1 cellular context compared by ENCODE assay signal in the genomic region with DNA sequence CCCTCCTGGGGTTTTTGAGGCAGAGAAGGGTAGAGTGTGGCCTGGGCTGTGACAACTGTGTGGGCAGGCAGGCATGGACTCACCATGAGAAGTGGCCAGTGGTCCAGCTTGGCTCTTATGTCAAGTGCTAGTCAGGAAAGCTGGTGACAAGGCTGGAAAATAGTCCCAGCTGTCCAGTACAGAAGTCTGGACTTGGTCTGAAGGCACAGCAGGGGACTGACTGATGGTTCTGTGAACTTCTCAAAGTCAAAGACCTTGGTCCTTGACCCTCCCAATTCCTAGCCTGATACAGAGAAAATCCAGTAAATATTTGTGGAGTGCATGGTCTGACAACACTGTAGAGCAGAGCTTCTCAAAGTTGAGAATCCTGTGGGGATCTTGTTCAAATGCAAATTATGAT.
TF ChIP-seq lines count a peak whose summit lies in the region.

No MANE protein-coding gene starts in this region.

TF ChIP-seq in K562, 482 proteins besides CTCF, POLR2A, EP300 and RAD21:
- TF ChIP-seq ZNF644 (tag; IDR thresholded peaks at IDR 0.05; ENCODE audit: low read depth) (no peak), NCOR1 (IDR thresholded peaks at IDR 0.05) (no peak), HNRNPH1 (optimal IDR thresholded peaks at IDR 0.05; ENCODE audit: low read depth, low read length) (no peak), ZNF165 (CRISPR knock-in tag; IDR thresholded peaks at IDR 0.05; ENCODE audit: borderline replicate concordance) (no peak), DMBX1 (CRISPR knock-in tag; IDR thresholded peaks at IDR 0.05; ENCODE audit: borderline replicate concordance) (no peak), MECOM (CRISPR knock-in tag; IDR thresholded peaks at IDR 0.05) (no peak), ZNF584 (CRISPR knock-in tag; IDR thresholded peaks at IDR 0.05; ENCODE audit: low read depth) (no peak), RNF2 (IDR thresholded peaks at IDR 0.05) (no peak), ZBTB8A (IDR thresholded peaks at IDR 0.05; ENCODE audit: partially characterized antibody) (no peak), BRF1 (IDR thresholded peaks at IDR 0.05; ENCODE audit: borderline replicate concordance, extremely low read depth, insufficient read length) (no peak), ZNF184 (CRISPR knock-in tag; IDR thresholded peaks at IDR 0.05) (no peak), ATF3 (IDR thresholded peaks at IDR 0.05) (no peak), ATF3 (CRISPR knock-in tag; conservative IDR thresholded peaks at IDR 0.05) (no peak)
- TF ChIP-seq, protein P1, sequence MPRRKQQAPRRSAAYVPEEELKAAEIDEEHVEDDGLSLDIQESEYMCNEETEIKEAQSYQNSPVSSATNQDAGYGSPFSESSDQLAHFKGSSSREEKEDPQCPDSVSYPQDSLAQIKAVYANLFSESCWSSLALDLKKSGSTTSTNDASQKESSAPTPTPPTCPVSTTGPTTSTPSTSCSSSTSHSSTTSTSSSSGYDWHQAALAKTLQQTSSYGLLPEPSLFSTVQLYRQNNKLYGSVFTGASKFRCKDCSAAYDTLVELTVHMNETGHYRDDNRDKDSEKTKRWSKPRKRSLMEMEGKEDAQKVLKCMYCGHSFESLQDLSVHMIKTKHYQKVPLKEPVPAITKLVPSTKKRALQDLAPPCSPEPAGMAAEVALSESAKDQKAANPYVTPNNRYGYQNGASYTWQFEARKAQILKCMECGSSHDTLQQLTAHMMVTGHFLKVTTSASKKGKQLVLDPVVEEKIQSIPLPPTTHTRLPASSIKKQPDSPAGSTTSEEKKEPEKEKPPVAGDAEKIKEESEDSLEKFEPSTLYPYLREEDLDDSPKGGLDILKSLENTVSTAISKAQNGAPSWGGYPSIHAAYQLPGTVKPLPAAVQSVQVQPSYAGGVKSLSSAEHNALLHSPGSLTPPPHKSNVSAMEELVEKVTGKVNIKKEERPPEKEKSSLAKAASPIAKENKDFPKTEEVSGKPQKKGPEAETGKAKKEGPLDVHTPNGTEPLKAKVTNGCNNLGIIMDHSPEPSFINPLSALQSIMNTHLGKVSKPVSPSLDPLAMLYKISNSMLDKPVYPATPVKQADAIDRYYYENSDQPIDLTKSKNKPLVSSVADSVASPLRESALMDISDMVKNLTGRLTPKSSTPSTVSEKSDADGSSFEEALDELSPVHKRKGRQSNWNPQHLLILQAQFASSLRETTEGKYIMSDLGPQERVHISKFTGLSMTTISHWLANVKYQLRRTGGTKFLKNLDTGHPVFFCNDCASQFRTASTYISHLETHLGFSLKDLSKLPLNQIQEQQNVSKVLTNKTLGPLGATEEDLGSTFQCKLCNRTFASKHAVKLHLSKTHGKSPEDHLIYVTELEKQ (CRISPR knock-in tag; IDR thresholded peaks at IDR 0.05) = no peak
TF ChIP-seq in K562: peak in this region for 0.
